ENCODE assay signal across 11 cellular contexts in the genomic region with DNA sequence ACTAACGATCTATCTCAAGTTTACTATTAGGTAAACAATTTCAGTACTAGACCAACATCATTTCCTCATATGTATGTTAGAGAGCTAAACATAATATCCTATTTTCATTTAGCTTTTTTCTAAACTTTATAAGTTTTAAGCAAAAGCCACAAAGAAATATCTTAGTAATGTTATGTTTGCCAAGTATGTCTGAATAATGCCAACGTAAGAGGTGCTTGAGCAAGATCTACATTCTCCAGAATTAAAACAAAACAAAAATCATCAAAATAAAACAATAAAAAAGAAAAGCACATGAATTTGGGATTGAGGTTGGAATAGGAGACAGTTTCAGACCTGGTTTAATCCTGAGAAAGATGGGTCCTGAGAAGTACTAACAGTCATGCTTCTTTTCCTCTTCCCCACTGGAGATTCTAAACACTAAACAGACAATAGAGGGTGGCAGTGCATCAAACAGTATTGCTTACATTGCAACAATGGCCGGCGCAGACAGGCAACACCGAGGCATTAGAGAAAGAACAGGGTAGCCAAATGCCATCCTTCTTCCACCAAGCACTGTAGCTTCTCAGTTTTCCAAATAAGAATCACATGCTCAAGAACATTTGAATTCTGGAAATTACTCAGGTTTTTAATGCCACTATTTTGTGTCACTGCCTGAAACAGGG. TPM values are rescaled to one million over a fixed set of nuclear protein-coding genes. Genes with fewer than 3 reads are reported as not detected.
DNase-seq lines count a peak whose midpoint lies in the region; ATAC-seq and TF ChIP-seq lines count a peak whose summit lies in the region.
"Had no signal": no experiment of that assay in that cellular context is flagged by ENCODE, and none has a peak within 500 bp of the region (broad histone marks: within the 10 kb centered on the region; RNA-seq: fewer than 3 reads in every experiment).

No MANE protein-coding gene starts in this region.

- H3K27me3 ChIP-seq in CD8-positive, alpha-beta memory T cell (ENCODE audit: insufficient read depth, low read length, poor library complexity, severe bottlenecking): no peaks in the 10 kb centered on the region
- H3K27me3 ChIP-seq in gastroesophageal sphincter (no peaks in the 10 kb centered on the region), body of pancreas (no peaks in the 10 kb centered on the region)

- H3K27ac ChIP-seq in CD8-positive, alpha-beta memory T cell (ENCODE audit: low read depth, low read length): no peak overlapping the region
- H3K27ac ChIP-seq in gastroesophageal sphincter (peak overlapping the region; percentile 45 to 61 (median 56)), body of pancreas (peak overlapping the region in 1 of 4 donors; percentile 5)

- TF ChIP-seq CTCF in gastroesophageal sphincter (IDR thresholded peaks at IDR 0.05) (no peak), body of pancreas (IDR thresholded peaks at IDR 0.05) (no peak)

- peaks cover 74 to 91% (median 84%) of the 10 kb centered on the region in 3 donors for H3K4me1 Mint-ChIP-seq in CD8-positive, alpha-beta memory T cell
- H3K4me1 Mint-ChIP-seq in T-cell: peaks cover 69 to 83% (median 77%) of the 10 kb centered on the region in 3 donors
- peaks cover 64% of the 10 kb centered on the region for H3K4me1 Mint-ChIP-seq in activated naive CD4-positive, alpha-beta T cell treated with anti-CD3 and anti-CD28 coated beads for 36 hours (ENCODE audit: low read depth)

- TF ChIP-seq POLR2A in gastroesophageal sphincter (IDR thresholded peaks at IDR 0.05) (no peak), body of pancreas (IDR thresholded peaks at IDR 0.05) (no peak)

- CTCF ChIA-PET in CD8-positive, alpha-beta memory T cell (lab: Charles Lee): interaction anchor here (1.5 kb wide), 1 partner anchor 16 kb away, joined by 5 read pairs; no protein-coding TSS in a partner anchor
- CTCF ChIA-PET in T-cell (lab: Charles Lee): interaction anchor here in 1 of 2 donors (1.1 to 1.8 kb wide), 2 partner anchors 8 to 33 kb away, joined by 5 to 10 read pairs; partner anchors contain the start of gene CSNK1A1
- CTCF ChIA-PET in activated naive CD4-positive, alpha-beta T cell treated with anti-CD3 and anti-CD28 coated beads for 36 hours (lab: Charles Lee): interaction anchor here (1.0 to 1.9 kb wide), 2 partner anchors 28 to 75 kb away, joined by 3 to 10 read pairs; no protein-coding TSS in a partner anchor

- H3K9me3 Mint-ChIP-seq in CD8-positive, alpha-beta memory T cell: no peaks in the 10 kb centered on the region
- no peaks in the 10 kb centered on the region for H3K9me3 Mint-ChIP-seq in T-cell
- H3K9me3 Mint-ChIP-seq in activated naive CD4-positive, alpha-beta T cell treated with anti-CD3 and anti-CD28 coated beads for 36 hours: no peaks in the 10 kb centered on the region

- H3K36me3 Mint-ChIP-seq in CD8-positive, alpha-beta memory T cell: peaks cover 0 to 68% (median 9%) of the 10 kb centered on the region in 3 donors
- H3K36me3 Mint-ChIP-seq in T-cell: peaks cover 49% of the 10 kb centered on the region
- peaks cover 39% of the 10 kb centered on the region for H3K36me3 Mint-ChIP-seq in activated naive CD4-positive, alpha-beta T cell treated with anti-CD3 and anti-CD28 coated beads for 36 hours (ENCODE audit: low read depth)

- H3K36me3 ChIP-seq in CD8-positive, alpha-beta memory T cell (ENCODE audit: insufficient read depth, low read length): peaks cover 21% of the 10 kb centered on the region
- H3K36me3 ChIP-seq in gastroesophageal sphincter (peaks cover 0 to 4% of the 10 kb centered on the region in 2 donors), body of pancreas (replicated peaks in 1 of 2; ENCODE audit: insufficient read depth in 1 of 2, low read depth in 2 of 2) (peaks cover 0 to 3% of the 10 kb centered on the region in 2 donors)

- DNase-seq in CD8-positive, alpha-beta memory T cell: no peak
- DNase-seq in T-cell (no peak), occipital lobe (lab: John Stamatoyannopoulos, UW) (peak; percentile 8), body of pancreas (no peak), RKO (ENCODE audit: low spot score) (no peak)
- DNase-seq in activated naive CD4-positive, alpha-beta T cell treated with anti-CD3 and anti-CD28 coated beads for 36 hours: no peak
- DNase-seq: DMS79 treated with DMSO at 0.1 percent for 48 hours; kidney; stimulated activated CD4-positive, alpha-beta T cell treated with anti-CD3 and anti-CD28 coated beads, Interleukin-2, amount 100 ng/mL, for 48 hours had no signal

- no peak for TF ChIP-seq EP300 in gastroesophageal sphincter (IDR thresholded peaks at IDR 0.05)

- H3K4me3 Mint-ChIP-seq in CD8-positive, alpha-beta memory T cell: peak overlapping the region in 2 of 7 donors; percentile 1 to 9
- no peak overlapping the region for H3K4me3 Mint-ChIP-seq in T-cell
- no peak overlapping the region for H3K4me3 Mint-ChIP-seq in activated naive CD4-positive, alpha-beta T cell treated with anti-CD3 and anti-CD28 coated beads for 36 hours

- H3K27ac Mint-ChIP-seq in CD8-positive, alpha-beta memory T cell: peak overlapping the region in 5 of 8 donors; percentile 37 to 86 (median 59)
- peak overlapping the region; percentile 19 to 46 for H3K27ac Mint-ChIP-seq in T-cell
- H3K27ac Mint-ChIP-seq in activated naive CD4-positive, alpha-beta T cell treated with anti-CD3 and anti-CD28 coated beads for 36 hours: no peak overlapping the region

- no peak for ATAC-seq in T-cell (replicated peaks in 1 of 4)
- ATAC-seq in gastroesophageal sphincter: no peak
- ATAC-seq in HG03097 (IDR thresholded peaks at IDR 0.05; ENCODE audit: low FRiP score, unreplicated experiment): no peak
- no peak for ATAC-seq in body of pancreas

- no peaks in the 10 kb centered on the region for H3K9me3 ChIP-seq in CD8-positive, alpha-beta memory T cell (ENCODE audit: low read length)
- no peaks in the 10 kb centered on the region for H3K9me3 ChIP-seq in gastroesophageal sphincter
- no peaks in the 10 kb centered on the region for H3K9me3 ChIP-seq in body of pancreas

- intact Hi-C loops in body of pancreas (cut with DNase I): no loop called here
- intact Hi-C loops in activated naive CD4-positive, alpha-beta T cell treated with anti-CD3 and anti-CD28 coated beads for 36 hours (cut with micrococcal nuclease): loop anchor here (2.0 kb wide), 1 partner anchor 15 kb away; no protein-coding TSS in a partner anchor

- POLR2A ChIA-PET in CD8-positive, alpha-beta memory T cell (lab: Charles Lee): no interaction called here
- POLR2A ChIA-PET in T-cell (lab: Charles Lee): no interaction called here

- H3K4me1 ChIP-seq in CD8-positive, alpha-beta memory T cell (ENCODE audit: insufficient read depth, low read length): peaks cover 48% of the 10 kb centered on the region
- H3K4me1 ChIP-seq in gastroesophageal sphincter (peaks cover 31 to 100% (median 48%) of the 10 kb centered on the region in 3 donors), body of pancreas (peaks cover 79% of the 10 kb centered on the region)

- no peak overlapping the region for H3K4me3 ChIP-seq in CD8-positive, alpha-beta memory T cell (ENCODE audit: low read length)
- H3K4me3 ChIP-seq in gastroesophageal sphincter (no peak overlapping the region), body of pancreas (no peak overlapping the region)

- H3K27me3 Mint-ChIP-seq in CD8-positive, alpha-beta memory T cell: no peaks in the 10 kb centered on the region
- no peaks in the 10 kb centered on the region for H3K27me3 Mint-ChIP-seq in T-cell
- H3K27me3 Mint-ChIP-seq in activated naive CD4-positive, alpha-beta T cell treated with anti-CD3 and anti-CD28 coated beads for 36 hours (ENCODE audit: low read depth): no peaks in the 10 kb centered on the region

- 18 to 38% methylated on average over 5 of the region's 5 CpGs for WGBS in gastroesophageal sphincter (ENCODE audit: low coverage in 1 of 2), 2 donors
- WGBS in body of pancreas, 2 donors: 36 to 37% methylated on average over 5 of the region's 5 CpGs

RNA-seq across cellular contexts. Expression of gene CSNK1A1, which starts 33.6 kb away (rescaled TPM):
- total RNA-seq in CD8-positive, alpha-beta memory T cell: 100 to 1,000 TPM; 177 to 187 TPM
- polyA plus RNA-seq in CD8-positive, alpha-beta memory T cell: 118 TPM
- total RNA-seq in T-cell: 100 to 1,000 TPM; 161 to 193 (median 178) TPM
- 100 to 1,000 TPM; 264 to 414 (median 344) TPM for total RNA-seq in gastroesophageal sphincter
- 520 TPM for total RNA-seq in occipital lobe
- 10 to 100 TPM; 82.4 to 85.4 TPM for total RNA-seq in body of pancreas
- total RNA-seq in activated naive CD4-positive, alpha-beta T cell treated with anti-CD3 and anti-CD28 coated beads for 36 hours: 100 to 1,000 TPM; 183 to 188 TPM
